8 cellular contexts compared by ENCODE assay signal in genomic region chr6:157800420-157801237, GRCh38. TPM values are rescaled to one million over a fixed set of nuclear protein-coding genes. Genes with fewer than 3 reads are reported as not detected.
DNase-seq lines count a peak whose midpoint lies in the region; ATAC-seq, FAIRE-seq and TF ChIP-seq lines count a peak whose summit lies in the region.

No MANE protein-coding gene starts in this region.

- ATAC-seq in GM18519 (IDR thresholded peaks at IDR 0.05; ENCODE audit: low FRiP score, unreplicated experiment), result peak; percentile 89
- ATAC-seq in HG02571 (IDR thresholded peaks at IDR 0.05; ENCODE audit: unreplicated experiment), result peak; percentile 95
- peak; percentile 96 for ATAC-seq in PC-3
- ATAC-seq in foreskin keratinocyte, result peak; percentile 94

- H3F3A ChIP-seq in PC-3 (ENCODE audit: low read length, unreplicated experiment), result no peaks in the 10 kb centered on the region

- no TSS peak for BruUV-seq in PC-3 (replicated peaks; lab: Mats Ljungman, UMichigan)

- no peaks in the 10 kb centered on the region for H3K79me2 ChIP-seq in PC-3 (ENCODE audit: low read length)

- H2AFZ ChIP-seq in PC-3 (ENCODE audit: low read length), result no peak overlapping the region

- DNase-seq in PC-3 (peak; percentile 57), foreskin keratinocyte (peak; percentile 26 to 56), DMS79 (lab: John Stamatoyannopoulos, UW) (no peak), NCI-H2081 treated with DMSO at 0.1 percent for 48 hours (lab: John Stamatoyannopoulos, UW) (no peak), urothelium cell line (ENCODE audit: low spot score) (no peak), KG1 (lab: John Stamatoyannopoulos, UW) (no peak)

- no peak for FAIRE-seq in urothelium cell line (lab: Jason Lieb, UNC)

- TF ChIP-seq CTCF in PC-3 (conservative IDR thresholded peaks at IDR 0.05; ENCODE audit: low read depth, low read length) (no peak), foreskin keratinocyte (conservative IDR thresholded peaks at IDR 0.05) (no peak)

- H4K20me1 ChIP-seq in PC-3 (ENCODE audit: low read length), result no peaks in the 10 kb centered on the region

- H3K4me2 ChIP-seq in PC-3 (ENCODE audit: low read length), result no peak overlapping the region

- H3K9me3 ChIP-seq in PC-3 (ENCODE audit: low read length), result no peaks in the 10 kb centered on the region

- no peaks in the 10 kb centered on the region for H3K9me2 ChIP-seq in PC-3 (replicated peaks; ENCODE audit: low read length)

- POLR2A ChIA-PET in PC-3 (lab: Charles Lee; ENCODE audit: unreplicated experiment), result interaction anchor here (0.6 kb wide), 1 partner anchor 30 kb away, joined by 4 read pairs; no protein-coding TSS in a partner anchor

- H3K27ac ChIP-seq in PC-3 (ENCODE audit: low read length) (no peak overlapping the region), foreskin keratinocyte (no peak overlapping the region)

- intact Hi-C loops in PC-3 (cut with micrococcal nuclease), result no loop called here

- no peak overlapping the region for H3K9ac ChIP-seq in PC-3 (ENCODE audit: low read length)

- CTCF ChIA-PET in PC-3 (lab: Charles Lee), result no interaction called here

- peaks cover 5% of the 10 kb centered on the region for H3K4me1 ChIP-seq in PC-3 (ENCODE audit: insufficient read depth, low read length)
- no peaks in the 10 kb centered on the region for H3K4me1 ChIP-seq in foreskin keratinocyte

- H3K27me3 ChIP-seq in PC-3 (ENCODE audit: low read length) (no peaks in the 10 kb centered on the region), foreskin keratinocyte (no peaks in the 10 kb centered on the region)

- no peaks in the 10 kb centered on the region for H3K36me3 ChIP-seq in PC-3 (ENCODE audit: low read depth, low read length)

- H3K4me3 ChIP-seq in PC-3 (ENCODE audit: low read length), result no peak overlapping the region

RNA-seq across cellular contexts. Expression of gene SNX9, which starts 22.4 kb away (rescaled TPM):
- total RNA-seq in PC-3 (2014; rRNA removed), result 18.0 and 21.3 TPM in 2 replicates
- 48.5 and 56.1 TPM in 2 replicates for total RNA-seq in foreskin keratinocyte
- polyA plus RNA-seq in foreskin keratinocyte, result 25.4 and 27.1 TPM in 2 replicates

Comparison
In these comparisons a context has a peak if more than half of its experiments do, and no peak if none do; other contexts are left out.
1. DNase-seq: peak in PC-3 (single experiment) and foreskin keratinocyte (2 of 2); none in DMS79 (single experiment), NCI-H2081 treated with DMSO at 0.1 percent for 48 hours (single experiment), urothelium cell line (single experiment) and KG1 (single experiment).
2. Peak in every context shown above with its lines, with median percentiles within 50 percentile points of each other: ATAC-seq.